In genomic region chr19:13195678-13196077, GRCh38 we compare ENCODE assay signal across 9 cellular contexts. TPM values are rescaled to one million over a fixed set of nuclear protein-coding genes. Genes with fewer than 3 reads are reported as not detected.
DNase-seq lines count a peak whose midpoint lies in the region; ATAC-seq and TF ChIP-seq lines count a peak whose summit lies in the region.
"Had no signal": no experiment of that assay in that cellular context is flagged by ENCODE, and none has a peak within 500 bp of the region (broad histone marks: within the 10 kb centered on the region; RNA-seq: fewer than 3 reads in every experiment).

No MANE protein-coding gene starts in this region.

- TF ChIP-seq CTCF in GM13977 (IDR thresholded peaks at IDR 0.05; ENCODE audit: extremely low read depth, insufficient read depth, missing control alignments) (peak; percentile 78), RWPE1 (conservative IDR thresholded peaks at IDR 0.05; ENCODE audit: low read depth) (no peak), choroid plexus epithelial cell (conservative IDR thresholded peaks at IDR 0.05; ENCODE audit: low read depth, low read length) (peak; percentile 1), lower leg skin (IDR thresholded peaks at IDR 0.05) (no peak), PC-3 (conservative IDR thresholded peaks at IDR 0.05; ENCODE audit: low read depth, low read length) (no peak; the same call in 1 of the 2 replicates)

- no peaks in the 10 kb centered on the region for H4K20me1 ChIP-seq in PC-3 (ENCODE audit: low read length)

- no peaks in the 10 kb centered on the region for H3F3A ChIP-seq in PC-3 (ENCODE audit: low read length, unreplicated experiment)

- H3K9me3 ChIP-seq in PC-3 (ENCODE audit: low read length): no peaks in the 10 kb centered on the region

- 74 to 75% methylated on average over 11 of the region's 11 CpGs for WGBS in lower leg skin, 2 donors

- intact Hi-C loops in lower leg skin (cut with DNase I; ENCODE audit: low total_unique reads): no loop called here
- intact Hi-C loops in PC-3 (cut with micrococcal nuclease): no loop called here

- H3K27ac ChIP-seq in RWPE1: peak overlapping the region; percentile 16; the same call in 1 of the 2 replicates
- H3K27ac ChIP-seq in PC-3 (ENCODE audit: low read length): no peak overlapping the region
- H3K27ac ChIP-seq: skin epidermis had no signal

- DNase-seq in GM13977 (ENCODE audit: low spot score): peak; percentile 65
- no peak for DNase-seq in RWPE1 (ENCODE audit: low spot score)
- no peak for DNase-seq in choroid plexus epithelial cell (ENCODE audit: low read depth)
- DNase-seq in stimulated activated CD4-positive, alpha-beta T cell treated with anti-CD3 and anti-CD28 coated beads, Interleukin-15, amount 100 ng/mL, for 1 hour (ENCODE audit: low read depth in 1 of 2, low spot score in 1 of 2): peak; percentile 36 to 39
- no peak for DNase-seq in lower leg skin (ENCODE audit: low spot score in 2 of 2)
- DNase-seq in putamen (ENCODE audit: low spot score): no peak
- DNase-seq in PC-3: no peak

- H3K4me1 ChIP-seq in PC-3 (ENCODE audit: insufficient read depth, low read length): no peaks in the 10 kb centered on the region

- no peaks in the 10 kb centered on the region for H3K27me3 ChIP-seq in PC-3 (ENCODE audit: low read length)

- H3K9ac ChIP-seq in PC-3 (ENCODE audit: low read length): no peak overlapping the region

- BruUV-seq in PC-3 (replicated peaks; lab: Mats Ljungman, UMichigan): no TSS peak

- H3K36me3 ChIP-seq in PC-3 (ENCODE audit: low read depth, low read length): no peaks in the 10 kb centered on the region

- no peak for ATAC-seq in PC-3
- no peak for ATAC-seq in GM21576 (IDR thresholded peaks at IDR 0.05; ENCODE audit: unreplicated experiment)

- no peaks in the 10 kb centered on the region for H3K9me2 ChIP-seq in PC-3 (replicated peaks; ENCODE audit: low read length)

- H2AFZ ChIP-seq in PC-3 (ENCODE audit: low read length): no peak overlapping the region

- POLR2A ChIA-PET in RWPE1 (lab: Yijun Ruan, JAX; ENCODE audit: low non-redundant PET): no interaction called here
- POLR2A ChIA-PET in PC-3 (lab: Charles Lee; ENCODE audit: unreplicated experiment): no interaction called here

- in situ Hi-C loops in GM13977 (cut with MboI; ENCODE audit: low pct_unique_long_range_greater_than_20kb, low sequenced_read_pairs, unreplicated experiment): no loop called here

- CTCF ChIA-PET in RWPE1 (lab: Yijun Ruan, JAX) (interaction anchor here (0.8 to 1.8 kb wide), 5 partner anchors 8 to 116 kb away, joined by 3 to 9 read pairs (median 4); no protein-coding TSS in a partner anchor), PC-3 (lab: Charles Lee) (interaction anchor here (0.5 kb wide), 1 partner anchor 234 kb away, joined by 3 read pairs; no protein-coding TSS in a partner anchor)

- H3K4me3 ChIP-seq in choroid plexus epithelial cell (ENCODE audit: low read depth, low read length) (no peak overlapping the region), lower leg skin (ENCODE audit: low read depth, poor library complexity, severe bottlenecking) (no peak overlapping the region), PC-3 (ENCODE audit: low read length) (no peak overlapping the region)
- H3K4me3 ChIP-seq: skin epidermis had no signal

- H3K4me2 ChIP-seq in PC-3 (ENCODE audit: low read length): no peak overlapping the region

- no peaks in the 10 kb centered on the region for H3K79me2 ChIP-seq in PC-3 (ENCODE audit: low read length)

- TF ChIP-seq POLR2A in lower leg skin (IDR thresholded peaks at IDR 0.05): no peak

RNA-seq across cellular contexts. Expression of gene IER2, which starts 45.5 kb away (rescaled TPM):
- total RNA-seq in lower leg skin (100 to 1,000 TPM; 118 to 146 (median 130) TPM), PC-3 (2014; rRNA removed) (155 and 191 TPM in 2 replicates)

RNA-seq across cellular contexts. Expression of gene STX10, which starts 45.5 kb away (rescaled TPM):
- total RNA-seq in lower leg skin: 100 to 1,000 TPM in 1 of 4 donors, 10 to 100 TPM in 3; 67.8 to 110 (median 78.0) TPM
- total RNA-seq in PC-3 (2014; rRNA removed): 179 and 243 TPM in 2 replicates

Comparison
In these comparisons a context has a peak if more than half of its experiments do, and no peak if none do; other contexts are left out.
1. DNase-seq: peak in GM13977 (single experiment) and stimulated activated CD4-positive, alpha-beta T cell treated with anti-CD3 and anti-CD28 coated beads, Interleukin-15, amount 100 ng/mL, for 1 hour (2 of 2); none in RWPE1 (single experiment), choroid plexus epithelial cell (single experiment), lower leg skin (0 of 2), putamen (single experiment) and PC-3 (single experiment).
2. CTCF ChIP-seq: peak in GM13977 (single experiment) and choroid plexus epithelial cell (single experiment); none in RWPE1 (single experiment), lower leg skin (0 of 3) and PC-3 (single experiment).